12 cellular contexts compared by ENCODE assay signal in genomic region chr16:82655720-82656500, GRCh38. TPM values are rescaled to one million over a fixed set of nuclear protein-coding genes. Genes with fewer than 3 reads are reported as not detected.
DNase-seq lines count a peak whose midpoint lies in the region; ATAC-seq, FAIRE-seq and TF ChIP-seq lines count a peak whose summit lies in the region.
"Had no signal": no experiment of that assay in that cellular context is flagged by ENCODE, and none has a peak within 500 bp of the region (broad histone marks: within the 10 kb centered on the region; RNA-seq: fewer than 3 reads in every experiment).

No MANE protein-coding gene starts in this region.

- no peak overlapping the region for H4K91ac ChIP-seq in neuronal stem cell (ENCODE audit: low read depth, low read length, poor library complexity)

- H2AFZ ChIP-seq in OCI-LY3 (ENCODE audit: low read depth, low read length) (no peak overlapping the region), neuronal stem cell (ENCODE audit: low read length) (no peak overlapping the region)

- H3K27ac ChIP-seq in OCI-LY3 (ENCODE audit: low read length) = no peak overlapping the region; the same call in 1 of the 2 replicates
- peak overlapping the region; percentile 35 to 81 for H3K27ac ChIP-seq in small intestine (ENCODE audit: low read depth in 1 of 2, low read length in 1 of 2)
- H3K27ac ChIP-seq in neuronal stem cell (replicated peaks; ENCODE audit: low read length) = no peak overlapping the region

- no peak overlapping the region for H3K14ac ChIP-seq in neuronal stem cell (ENCODE audit: low read length)

- H3K4me2 ChIP-seq in OCI-LY3 (ENCODE audit: low read length) = peak overlapping the region; percentile 87
- no peak overlapping the region for H3K4me2 ChIP-seq in neuronal stem cell (ENCODE audit: insufficient read depth, low read length, poor library complexity, severe bottlenecking)

- no peaks in the 10 kb centered on the region for H4K20me1 ChIP-seq in OCI-LY3 (ENCODE audit: insufficient read depth, low read length)

- no peaks in the 10 kb centered on the region for H3K79me1 ChIP-seq in neuronal stem cell (ENCODE audit: low read depth, low read length)

- H3K36me3 Mint-ChIP-seq in activated naive CD4-positive, alpha-beta T cell treated with anti-CD3 and anti-CD28 coated beads for 36 hours (ENCODE audit: low read depth) = no peaks in the 10 kb centered on the region
- H3K36me3 Mint-ChIP-seq in effector memory CD8-positive, alpha-beta T cell (ENCODE audit: insufficient read depth) = peaks cover 24% of the 10 kb centered on the region
- H3K36me3 Mint-ChIP-seq in progenitor cell of endocrine pancreas (ENCODE audit: insufficient read depth) = no peaks in the 10 kb centered on the region
- H3K36me3 Mint-ChIP-seq: stimulated activated naive B cell treated with anti-CD40 and anti-IgM and Interleukin-4, amounts not matched to agents 10 μg/mL and 1 μg/mL and 100 μg/mL, for 72 hours had no signal

- H3K4me1 ChIP-seq in OCI-LY3 (ENCODE audit: low read length) (peaks cover 58% of the 10 kb centered on the region), small intestine (ENCODE audit: control insufficient read depth in 2 of 2, insufficient read depth in 1 of 2, low read depth in 1 of 2, low read length in 1 of 2) (peaks cover 0 to 14% of the 10 kb centered on the region in 2 donors), neuronal stem cell (ENCODE audit: control insufficient read depth in 2 of 2, insufficient read depth in 1 of 2, low read depth in 1 of 2, low read length in 2 of 2) (peaks cover 0 to 2% of the 10 kb centered on the region in 2 donors)

- H3K23ac ChIP-seq in neuronal stem cell (ENCODE audit: low read depth, low read length, poor library complexity) = no peak overlapping the region

- H2BK5ac ChIP-seq in neuronal stem cell (ENCODE audit: low read length) = no peak overlapping the region

- CTCF ChIA-PET in activated naive CD4-positive, alpha-beta T cell treated with anti-CD3 and anti-CD28 coated beads for 36 hours (lab: Charles Lee) = interaction anchor here (0.6 to 0.7 kb wide), 2 partner anchors 8 to 271 kb away, joined by 3 read pairs; no protein-coding TSS in a partner anchor

- peak; percentile 1 for ATAC-seq in effector memory CD8-positive, alpha-beta T cell (replicated peaks)
- ATAC-seq: K562 had no signal

- intact Hi-C loops in activated naive CD4-positive, alpha-beta T cell treated with anti-CD3 and anti-CD28 coated beads for 36 hours (cut with micrococcal nuclease) = loop anchor here (2.0 kb wide), 1 partner anchor 15 kb away; no protein-coding TSS in a partner anchor

- H3K79me2 ChIP-seq in OCI-LY3 (ENCODE audit: low read length) = no peaks in the 10 kb centered on the region

- H3K27me3 ChIP-seq in OCI-LY3 (ENCODE audit: low read depth, low read length) (peaks cover 3% of the 10 kb centered on the region; the same call in 1 of the 2 replicates), small intestine (ENCODE audit: control insufficient read depth in 2 of 2, insufficient read depth in 2 of 2, low read length in 2 of 2) (no peaks in the 10 kb centered on the region), neuronal stem cell (ENCODE audit: control insufficient read depth in 3 of 3, insufficient read depth in 3 of 3, low read depth in 1 of 3, low read length in 3 of 3) (no peaks in the 10 kb centered on the region)

- no peak overlapping the region for H2BK15ac ChIP-seq in neuronal stem cell (ENCODE audit: low read length)

- no peak overlapping the region for H4K8ac ChIP-seq in neuronal stem cell (ENCODE audit: low read depth, low read length)

- H3K9me3 ChIP-seq in OCI-LY3 (ENCODE audit: insufficient read depth, low read length) = no peaks in the 10 kb centered on the region
- no peaks in the 10 kb centered on the region for H3K9me3 ChIP-seq in small intestine (ENCODE audit: control insufficient read depth, low read depth)
- no peaks in the 10 kb centered on the region for H3K9me3 ChIP-seq in neuronal stem cell (replicated peaks in 1 of 2; ENCODE audit: control insufficient read depth in 2 of 2, insufficient read depth in 1 of 2, low read depth in 1 of 2, low read length in 2 of 2)

- no peak overlapping the region for H3K4me3 Mint-ChIP-seq in activated naive CD4-positive, alpha-beta T cell treated with anti-CD3 and anti-CD28 coated beads for 36 hours
- peak overlapping the region; percentile 53 to 74 for H3K4me3 Mint-ChIP-seq in effector memory CD8-positive, alpha-beta T cell
- H3K4me3 Mint-ChIP-seq in progenitor cell of endocrine pancreas (ENCODE audit: low read depth) = no peak overlapping the region
- H3K4me3 Mint-ChIP-seq: stimulated activated naive B cell treated with anti-CD40 and anti-IgM and Interleukin-4, amounts not matched to agents 10 μg/mL and 1 μg/mL and 100 μg/mL, for 72 hours had no signal

- H2BK12ac ChIP-seq in neuronal stem cell (ENCODE audit: low read length) = no peak overlapping the region

- TF ChIP-seq CTCF in OCI-LY3 (IDR thresholded peaks at IDR 0.05; ENCODE audit: low read depth, low read length) (no peak), progenitor cell of endocrine pancreas (IDR thresholded peaks at IDR 0.05; ENCODE audit: unreplicated experiment) (no peak)

- H2BK120ac ChIP-seq in neuronal stem cell (ENCODE audit: low read depth, low read length) = no peak overlapping the region

- H2AK5ac ChIP-seq in neuronal stem cell (ENCODE audit: low read depth, low read length) = no peak overlapping the region

- no peaks in the 10 kb centered on the region for H3K36me3 ChIP-seq in OCI-LY3 (replicated peaks; ENCODE audit: low read depth, low read length)
- H3K36me3 ChIP-seq in small intestine (ENCODE audit: control insufficient read depth in 2 of 2, insufficient read depth in 2 of 2, low read length in 2 of 2) = no peaks in the 10 kb centered on the region
- H3K36me3 ChIP-seq in neuronal stem cell (replicated peaks in 1 of 2; ENCODE audit: control insufficient read depth in 2 of 2, insufficient read depth in 2 of 2, low read length in 2 of 2) = no peaks in the 10 kb centered on the region

- WGBS in small intestine, 3 donors = 68 to 86% (median 82%) methylated on average over 5 of the region's 5 CpGs
- WGBS in neuronal stem cell (ENCODE audit: extremely low coverage in 2 of 2, insufficient read length in 2 of 2, insufficient replicate concordance in 1 of 2), 2 donors = 100% methylated on average over 1 of the region's 5 CpGs; no CpG with 5 or more reads in 1 of the 2 donors

- H3K4me3 ChIP-seq in OCI-LY3 (ENCODE audit: low read length) (peak overlapping the region; percentile 14; the same call in 1 of the 2 replicates), small intestine (ENCODE audit: low read depth in 1 of 2, low read length in 2 of 2) (no peak overlapping the region), neuronal stem cell (ENCODE audit: low read length in 2 of 2) (no peak overlapping the region)
- H3K4me3 ChIP-seq: K562 had no signal

- no peak for DNase-seq in activated naive CD4-positive, alpha-beta T cell treated with anti-CD3 and anti-CD28 coated beads for 36 hours
- DNase-seq in activated naive CD4-positive, alpha-beta T cell treated with anti-CD3 and anti-CD28 coated beads, Interleukin-2, amount 50 U/mL, for 16 hours = no peak
- DNase-seq in effector memory CD8-positive, alpha-beta T cell = peak in 2 of 3 experiments; percentile 4 to 8
- no peak for DNase-seq in small intestine
- no peak for DNase-seq in progenitor cell of endocrine pancreas (ENCODE audit: low spot score, unreplicated experiment)
- no peak for DNase-seq in neuronal stem cell (ENCODE audit: low spot score)
- no peak for DNase-seq in NCI-H1092 treated with DMSO at 0.1 percent for 48 hours (lab: John Stamatoyannopoulos, UW)
- DNase-seq: amygdala; NCI-H2029; stimulated activated naive B cell treated with anti-CD40 and anti-IgM and Interleukin-4, amounts not matched to agents 10 μg/mL and 1 μg/mL and 100 μg/mL, for 72 hours had no signal

- H3K27me3 Mint-ChIP-seq in activated naive CD4-positive, alpha-beta T cell treated with anti-CD3 and anti-CD28 coated beads for 36 hours (ENCODE audit: low read depth) = no peaks in the 10 kb centered on the region
- no peaks in the 10 kb centered on the region for H3K27me3 Mint-ChIP-seq in effector memory CD8-positive, alpha-beta T cell
- H3K27me3 Mint-ChIP-seq in progenitor cell of endocrine pancreas = peaks cover 20% of the 10 kb centered on the region

- no peak overlapping the region for H3K18ac ChIP-seq in neuronal stem cell (ENCODE audit: low read length)

- FAIRE-seq in small intestine (lab: Jason Lieb, UNC) = no peak
- FAIRE-seq: K562 had no signal

- H3K9ac ChIP-seq in OCI-LY3 (ENCODE audit: low read length) = no peak overlapping the region
- no peak overlapping the region for H3K9ac ChIP-seq in neuronal stem cell (ENCODE audit: low read depth, low read length, poor library complexity)

- no peaks in the 10 kb centered on the region for H3K9me3 Mint-ChIP-seq in activated naive CD4-positive, alpha-beta T cell treated with anti-CD3 and anti-CD28 coated beads for 36 hours
- H3K9me3 Mint-ChIP-seq in effector memory CD8-positive, alpha-beta T cell = no peaks in the 10 kb centered on the region
- no peaks in the 10 kb centered on the region for H3K9me3 Mint-ChIP-seq in progenitor cell of endocrine pancreas (ENCODE audit: low read depth)

- no peak overlapping the region for H3K4ac ChIP-seq in neuronal stem cell (ENCODE audit: low read length)

- H3K4me1 Mint-ChIP-seq in activated naive CD4-positive, alpha-beta T cell treated with anti-CD3 and anti-CD28 coated beads for 36 hours (ENCODE audit: low read depth) = peaks cover 67% of the 10 kb centered on the region
- peaks cover 65 to 77% of the 10 kb centered on the region in 2 donors for H3K4me1 Mint-ChIP-seq in effector memory CD8-positive, alpha-beta T cell (ENCODE audit: low read depth in 2 of 2)
- peaks cover 12% of the 10 kb centered on the region for H3K4me1 Mint-ChIP-seq in progenitor cell of endocrine pancreas (ENCODE audit: low read depth)

- peak overlapping the region; percentile 83 for H3K27ac Mint-ChIP-seq in activated naive CD4-positive, alpha-beta T cell treated with anti-CD3 and anti-CD28 coated beads for 36 hours
- H3K27ac Mint-ChIP-seq in effector memory CD8-positive, alpha-beta T cell = peak overlapping the region; percentile 94 to 95
- no peak overlapping the region for H3K27ac Mint-ChIP-seq in progenitor cell of endocrine pancreas
- H3K27ac Mint-ChIP-seq: stimulated activated naive B cell treated with anti-CD40 and anti-IgM and Interleukin-4, amounts not matched to agents 10 μg/mL and 1 μg/mL and 100 μg/mL, for 72 hours had no signal

RNA-seq across cellular contexts. Expression of gene CDH13, which starts 29.1 kb away (rescaled TPM):
- not detected for total RNA-seq in activated naive CD4-positive, alpha-beta T cell treated with anti-CD3 and anti-CD28 coated beads for 36 hours
- 1 to 10 TPM in 1 of 3 donors, under 1 TPM in 1, not detected in 1; 0.27 to 2.9 TPM for polyA plus RNA-seq in small intestine
- total RNA-seq in progenitor cell of endocrine pancreas = 0.07 and 0.38 TPM in 2 replicates
- polyA plus RNA-seq in neuronal stem cell (2013, experiment 1 of 2) = 1.0 TPM
- 0.75 TPM for polyA plus RNA-seq in neuronal stem cell (2013, experiment 2 of 2)
- total RNA-seq: K562 had no signal

Comparison
In these comparisons a context has a peak if more than half of its experiments do, and no peak if none do; other contexts are left out.
1. DNase-seq: peak in effector memory CD8-positive, alpha-beta T cell (2 of 3); none in activated naive CD4-positive, alpha-beta T cell treated with anti-CD3 and anti-CD28 coated beads for 36 hours (single experiment), activated naive CD4-positive, alpha-beta T cell treated with anti-CD3 and anti-CD28 coated beads, Interleukin-2, amount 50 U/mL, for 16 hours (single experiment), small intestine (single experiment), progenitor cell of endocrine pancreas (single experiment), neuronal stem cell (single experiment) and NCI-H1092 treated with DMSO at 0.1 percent for 48 hours (single experiment).
2. H3K4me3 Mint-ChIP-seq: peak in effector memory CD8-positive, alpha-beta T cell (2 of 2); none in activated naive CD4-positive, alpha-beta T cell treated with anti-CD3 and anti-CD28 coated beads for 36 hours (single experiment) and progenitor cell of endocrine pancreas (single experiment).
3. H3K27ac ChIP-seq: peak in small intestine (2 of 2); none in OCI-LY3 (single experiment) and neuronal stem cell (single experiment).